8 cellular contexts compared by ENCODE assay signal in the genomic region with DNA sequence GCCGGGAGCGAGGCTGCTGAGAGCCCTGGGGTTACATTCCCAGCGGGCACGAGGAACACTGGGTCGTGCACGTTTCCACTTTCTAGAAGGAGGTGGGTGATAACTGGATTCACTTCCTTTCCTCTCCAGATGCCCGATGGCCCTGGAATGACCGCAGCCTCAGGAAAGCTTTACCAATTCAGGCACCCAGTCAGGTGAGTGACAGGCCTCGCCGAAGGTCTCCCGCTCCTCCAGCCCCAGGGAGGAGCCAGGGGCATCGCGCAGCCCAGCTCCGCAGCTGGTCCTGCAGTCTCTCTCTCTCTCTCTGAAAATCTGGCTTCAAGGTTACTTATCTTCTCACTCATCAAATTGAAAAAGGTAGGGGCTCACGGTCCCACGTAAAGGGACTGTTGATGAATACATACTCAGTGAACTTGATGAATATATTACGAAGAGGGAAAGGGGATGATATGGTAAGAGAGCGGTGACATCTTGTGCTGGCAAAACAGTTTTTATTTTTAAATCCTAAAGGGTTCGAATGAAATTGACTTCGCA. TPM values are rescaled to one million over a fixed set of nuclear protein-coding genes. Genes with fewer than 3 reads are reported as not detected.
DNase-seq lines count a peak whose midpoint lies in the region; ATAC-seq, FAIRE-seq and TF ChIP-seq lines count a peak whose summit lies in the region.

No MANE protein-coding gene starts in this region.

- DNase-seq in BJ (ENCODE audit: low read depth) (no peak), astrocyte (ENCODE audit: low read depth) (no peak), urothelium cell line (ENCODE audit: low spot score) (no peak), HFFc6 (no peak), NOMO-1 treated with dmso at 0.1 percent for 144 hours (lab: John Stamatoyannopoulos, UW; ENCODE audit: unreplicated experiment) (no peak), NCI-H187 treated with DMSO at 0.1 percent for 48 hours (lab: John Stamatoyannopoulos, UW) (no peak)

- peaks cover 36% of the 10 kb centered on the region for H3K27me3 Mint-ChIP-seq in astrocyte (ENCODE audit: low read depth, unreplicated experiment)
- peaks cover 13% of the 10 kb centered on the region; the same call in 1 of the 2 replicates for H3K27me3 Mint-ChIP-seq in HFFc6 (ENCODE audit: insufficient read depth)

- peak overlapping the region; percentile 89 for H3K4me2 ChIP-seq in astrocyte (ENCODE audit: low read length)

- no peaks in the 10 kb centered on the region for H4K20me1 ChIP-seq in astrocyte (ENCODE audit: insufficient read depth, low read length)

- H3K27me3 ChIP-seq in BJ (ENCODE audit: control insufficient read depth, insufficient read depth, low read length) (peaks cover 15% of the 10 kb centered on the region), astrocyte (ENCODE audit: insufficient read depth, low read length) (peaks cover 31% of the 10 kb centered on the region), muscle layer of colon (ENCODE audit: control insufficient read depth in 1 of 2, insufficient read depth in 2 of 2, low read length in 2 of 2) (no peaks in the 10 kb centered on the region)

- H3K36me3 ChIP-seq in BJ (ENCODE audit: control insufficient read depth, insufficient read depth, low read length) = no peaks in the 10 kb centered on the region
- H3K36me3 ChIP-seq in astrocyte (ENCODE audit: insufficient read depth, low read length) = no peaks in the 10 kb centered on the region
- H3K36me3 ChIP-seq in muscle layer of colon (ENCODE audit: insufficient read depth, low read length) = no peaks in the 10 kb centered on the region

- no peaks in the 10 kb centered on the region for H3K36me3 Mint-ChIP-seq in astrocyte (ENCODE audit: low read depth, unreplicated experiment)
- no peaks in the 10 kb centered on the region for H3K36me3 Mint-ChIP-seq in HFFc6 (ENCODE audit: low read depth)

- peaks cover 9% of the 10 kb centered on the region for H3K4me1 ChIP-seq in astrocyte (ENCODE audit: insufficient read depth, low read length)
- H3K4me1 ChIP-seq in muscle layer of colon (ENCODE audit: insufficient read depth, low read length) = peaks cover 10% of the 10 kb centered on the region

- H3K27ac ChIP-seq in astrocyte (ENCODE audit: low read depth, low read length) = no peak overlapping the region
- no peak overlapping the region for H3K27ac ChIP-seq in muscle layer of colon (ENCODE audit: low read depth, low read length)

- H3K9me3 ChIP-seq in astrocyte (ENCODE audit: insufficient read depth, low read depth, low read length) = no peaks in the 10 kb centered on the region
- H3K9me3 ChIP-seq in muscle layer of colon (ENCODE audit: low read length) = no peaks in the 10 kb centered on the region

- CTCF ChIA-PET in BJ (lab: Yijun Ruan, JAX) = no interaction called here

- peak; percentile 12 for ATAC-seq in HG03103 (IDR thresholded peaks at IDR 0.05; ENCODE audit: low read depth, unreplicated experiment)

- H3K4me3 ChIP-seq in BJ (ENCODE audit: low read depth, low read length) (peak overlapping the region; percentile 31), astrocyte (ENCODE audit: insufficient read depth, low read depth, low read length) (peak overlapping the region; percentile 58), muscle layer of colon (ENCODE audit: low read depth in 1 of 2, low read length in 2 of 2) (peak overlapping the region; percentile 45 to 62)

- H3K4me1 Mint-ChIP-seq in astrocyte (ENCODE audit: low read depth, unreplicated experiment) = no peaks in the 10 kb centered on the region
- H3K4me1 Mint-ChIP-seq in HFFc6 (ENCODE audit: low read depth) = peaks cover 2% of the 10 kb centered on the region

- H2AFZ ChIP-seq in astrocyte (ENCODE audit: low read depth, low read length) = peak overlapping the region; percentile 90

- FAIRE-seq in astrocyte (lab: Jason Lieb, UNC) (no peak), urothelium cell line (lab: Jason Lieb, UNC) (no peak)

- POLR2A ChIA-PET in BJ (lab: Charles Lee) = no interaction called here

- no peak overlapping the region for H3K27ac Mint-ChIP-seq in astrocyte (ENCODE audit: unreplicated experiment)
- no peak overlapping the region for H3K27ac Mint-ChIP-seq in HFFc6

- H3K9me3 Mint-ChIP-seq in astrocyte (ENCODE audit: unreplicated experiment) = no peaks in the 10 kb centered on the region
- no peaks in the 10 kb centered on the region for H3K9me3 Mint-ChIP-seq in HFFc6

- peak overlapping the region; percentile 84 for H3K4me3 Mint-ChIP-seq in astrocyte (ENCODE audit: unreplicated experiment)
- no peak overlapping the region for H3K4me3 Mint-ChIP-seq in HFFc6

- H3K9ac ChIP-seq in astrocyte (ENCODE audit: low read length) = no peak overlapping the region
- H3K9ac ChIP-seq in muscle layer of colon (ENCODE audit: low read length) = no peak overlapping the region

- H3K79me2 ChIP-seq in astrocyte (ENCODE audit: insufficient read depth, low read length) = no peaks in the 10 kb centered on the region

- TF ChIP-seq CTCF in BJ (IDR thresholded peaks at IDR 0.05; ENCODE audit: insufficient read depth, low read depth, low read length) = no peak
- TF ChIP-seq CTCF in astrocyte (IDR thresholded peaks at IDR 0.05; ENCODE audit: insufficient read depth, low read depth, low read length) = no peak
- TF ChIP-seq CTCF in HFFc6 (IDR thresholded peaks at IDR 0.05) = no peak

RNA-seq across cellular contexts. Expression of a gene that starts 0.9 kb away (rescaled TPM):
- polyA plus RNA-seq in BJ (2011; rRNA removed) = not detected in 2 replicates
- not detected in 2 replicates for polyA minus RNA-seq in BJ (2011; rRNA and poly(A)+ RNA removed)
- total RNA-seq in astrocyte = not detected in 2 replicates
- total RNA-seq in HFFc6 (2021; fragmentation: NEBNext Ultra II Directional; extraction: Animal tissue kit (Norgen Biotek cat#: 25700)) = not detected

RNA-seq across cellular contexts. Expression of a gene that starts 5.5 kb away (rescaled TPM):
- 2.7 and 7.5 TPM in 2 replicates for polyA plus RNA-seq in BJ (2011; rRNA removed)
- 1.4 and 3.8 TPM in 2 replicates for polyA minus RNA-seq in BJ (2011; rRNA and poly(A)+ RNA removed)
- total RNA-seq in astrocyte = 13.6 and 14.0 TPM in 2 replicates
- total RNA-seq in HFFc6 (2021; fragmentation: NEBNext Ultra II Directional; extraction: Animal tissue kit (Norgen Biotek cat#: 25700)) = 10 to 100 TPM; 11.6 to 18.6 (median 16.2) TPM
